In genomic region chr12:26817183-26817591, GRCh38 we compare ENCODE assay signal across 14 cellular contexts. TPM values are rescaled to one million over a fixed set of nuclear protein-coding genes. Genes with fewer than 3 reads are reported as not detected.
A peak's percentile ranks its signal among the peaks of the same experiment; 100 is the strongest.
DNase-seq lines count a peak whose midpoint lies in the region; ATAC-seq, FAIRE-seq and TF ChIP-seq lines count a peak whose summit lies in the region.
"Had no signal": no experiment of that assay in that cellular context is flagged by ENCODE, and none has a peak within 500 bp of the region (broad histone marks: within the 10 kb centered on the region; RNA-seq: fewer than 3 reads in every experiment).

No MANE protein-coding gene starts in this region.

- H3F3A ChIP-seq in PC-9 (ENCODE audit: insufficient read depth, low read depth), result no peaks in the 10 kb centered on the region

- SMC1A ChIA-PET in GM12878 (lab: Charles Lee; ENCODE audit: uncharacterized antibody, unreplicated experiment), result interaction anchor here (0.8 to 1.3 kb wide), 4 partner anchors 9 to 83 kb away, joined by 3 read pairs; no protein-coding TSS in a partner anchor

- RAD21 ChIA-PET in GM12878 (lab: Charles Lee; ENCODE audit: unreplicated experiment), result interaction anchor here (0.8 kb wide), 1 partner anchor 16 kb away, joined by 4 read pairs; the partner anchor contains the start of gene ITPR2

- H4K20me1 ChIP-seq in GM12878 (ENCODE audit: control insufficient read depth, insufficient read depth) (no peaks in the 10 kb centered on the region), PC-9 (ENCODE audit: insufficient read depth) (no peaks in the 10 kb centered on the region)
- H4K20me1 ChIP-seq: BLaER1 had no signal

- H3K27me3 ChIP-seq in GM12878 (replicated peaks in 1 of 2; ENCODE audit: control insufficient read depth in 2 of 2, insufficient read depth in 2 of 2, low read length in 1 of 2) (no peaks in the 10 kb centered on the region), PC-9 (ENCODE audit: insufficient read depth, low read depth) (no peaks in the 10 kb centered on the region)
- H3K27me3 ChIP-seq: BLaER1 had no signal

- H3K36me3 ChIP-seq in GM12878 (ENCODE audit: control insufficient read depth in 2 of 2, insufficient read depth in 2 of 2, low read length in 1 of 2) (peaks cover 0 to 7% of the 10 kb centered on the region in 2 experiments; a peak in 1 of 4 replicates), PC-9 (ENCODE audit: low read depth) (no peaks in the 10 kb centered on the region)
- H3K36me3 ChIP-seq: BLaER1, thoracic aorta had no signal

- TF ChIP-seq RAD21 in GM12878 (IDR thresholded peaks at IDR 0.05; ENCODE audit: insufficient read depth, low read depth, low read length), result no peak

- intact Hi-C loops in GM12878 (cut with micrococcal nuclease; ENCODE audit: unreplicated experiment) (no loop called here), PC-9 (cut with micrococcal nuclease; ENCODE audit: unreplicated experiment) (no loop called here)

- no peak for TF ChIP-seq EP300 in GM12878 (IDR thresholded peaks at IDR 0.05; ENCODE audit: borderline replicate concordance in 1 of 2, control insufficient read depth in 1 of 2, low read depth in 2 of 2, low read length in 2 of 2)

- TF ChIP-seq CTCF in GM12878 (IDR thresholded peaks at IDR 0.05 in 2 of 3, conservative IDR thresholded peaks at IDR 0.05 in 1 of 3; ENCODE audit: control insufficient read depth in 2 of 3, extremely low read depth in 1 of 3, insufficient read depth in 1 of 3, low read depth in 3 of 3, low read length in 3 of 3) (no peak), PC-9 (conservative IDR thresholded peaks at IDR 0.05) (no peak)

- POLR2A ChIA-PET in GM12878 (lab: Charles Lee) (interaction anchor here (0.6 to 1.0 kb wide), 2 partner anchors 15 to 86 kb away, joined by 3 to 4 read pairs; no protein-coding TSS in a partner anchor), PC-9 (lab: Charles Lee; ENCODE audit: unreplicated experiment) (interaction anchor here (0.5 kb wide), 1 partner anchor 176 kb away, joined by 4 read pairs; no protein-coding TSS in a partner anchor)

- H2AFZ ChIP-seq in GM12878 (ENCODE audit: control insufficient read depth, low read depth, low read length) (peak overlapping the region; percentile 37; the same call in 1 of the 2 replicates), PC-9 (no peak overlapping the region)

- BruUV-seq in GM12878 (replicated peaks; lab: Mats Ljungman, UMichigan) (no TSS peak), PC-9 (replicated peaks; lab: Mats Ljungman, UMichigan) (no TSS peak)

- peaks cover 20% of the 10 kb centered on the region; the same call in 1 of the 2 replicates for H3K4me1 ChIP-seq in GM12878 (ENCODE audit: control insufficient read depth, insufficient read depth, low read length)
- H3K4me1 ChIP-seq in PC-9 (replicated peaks; ENCODE audit: insufficient read depth), result peaks cover 4% of the 10 kb centered on the region; the same call in 1 of the 2 replicates
- H3K4me1 ChIP-seq: BLaER1 had no signal

- peaks cover 45% of the 10 kb centered on the region for H3K79me2 ChIP-seq in GM12878 (ENCODE audit: control insufficient read depth, insufficient read depth, low read length)
- H3K79me2 ChIP-seq in PC-9 (ENCODE audit: low read depth), result no peaks in the 10 kb centered on the region

- peak; percentile 80 for DNase-seq in DMS53 treated with DMSO at 0.1 percent for 48 hours (lab: John Stamatoyannopoulos, UW; ENCODE audit: unreplicated experiment)
- no peak for DNase-seq in GM12878 (ENCODE audit: low read depth, low spot score)
- DNase-seq in stimulated activated CD4-positive, alpha-beta T cell treated with anti-CD3 and anti-CD28 coated beads, Interleukin-4, amount 100 ng/mL, for 1 hour, result no peak
- DNase-seq in PC-9, result no peak
- no peak for DNase-seq in GDM1 (lab: John Stamatoyannopoulos, UW)
- DNase-seq in GM12892 (ENCODE audit: insufficient read length), result no peak
- DNase-seq: activated T-cell treated with anti-CD3 and anti-CD28 coated beads, Interleukin-2, amount 50 U/mL, for 4 hours; HCEC 1CT had no signal

- peak overlapping the region; percentile 59 for H3K4me2 ChIP-seq in GM12878 (ENCODE audit: control insufficient read depth, insufficient read depth)
- no peak overlapping the region for H3K4me2 ChIP-seq in PC-9
- H3K4me2 ChIP-seq: BLaER1 had no signal

- in situ Hi-C loops in GM12878 (cut with MboI), result no loop called here

- WGBS in GM12878 (ENCODE audit: insufficient coverage, insufficient replicate concordance, low lambda C conversion rate, missing lambda C conversion rate), result 61% methylated on average over 4 of the region's 4 CpGs

- H3K9me3 ChIP-seq in GM12878 (replicated peaks; ENCODE audit: control insufficient read depth, insufficient read depth, low read length), result no peaks in the 10 kb centered on the region; the same call in 2 of the 3 replicates
- no peaks in the 10 kb centered on the region for H3K9me3 ChIP-seq in PC-9 (ENCODE audit: insufficient read depth, low read depth)
- H3K9me3 ChIP-seq: thoracic aorta had no signal

- FAIRE-seq in GM12878 (lab: Jason Lieb, UNC) (peak; percentile 78), GM12892 (lab: Jason Lieb, UNC) (no peak)
- FAIRE-seq: islet of Langerhans had no signal

- CTCF ChIA-PET in GM12878 (lab: Yijun Ruan, JAX), result interaction anchor here (0.6 to 1.8 kb wide), 3 partner anchors 11 to 489 kb away, joined by 3 to 4 read pairs (median 3); no protein-coding TSS in a partner anchor
- CTCF ChIA-PET in PC-9 (lab: Charles Lee), result interaction anchor here (0.6 kb wide), 1 partner anchor 328 kb away, joined by 3 read pairs; no protein-coding TSS in a partner anchor

- peak; percentile 65 for ATAC-seq in GM19372 (IDR thresholded peaks at IDR 0.05; ENCODE audit: low read depth, unreplicated experiment)
- ATAC-seq in HG02981 (IDR thresholded peaks at IDR 0.05; ENCODE audit: unreplicated experiment), result peak; percentile 77
- peak; percentile 84 for ATAC-seq in GM12878

- no peaks in the 10 kb centered on the region for H3K9me2 ChIP-seq in PC-9 (ENCODE audit: insufficient read depth)

- no peak overlapping the region for H3K4me3 ChIP-seq in GM12878
- no peak overlapping the region for H3K4me3 ChIP-seq in PC-9
- H3K4me3 ChIP-seq: BLaER1, thoracic aorta had no signal

- H3K27ac ChIP-seq in GM12878 (ENCODE audit: control insufficient read depth, insufficient read depth), result peak overlapping the region; percentile 57
- no peak overlapping the region for H3K27ac ChIP-seq in PC-9
- H3K27ac ChIP-seq: BLaER1, epithelial cell of prostate, thoracic aorta had no signal

- TF ChIP-seq POLR2A in GM12878 (IDR thresholded peaks at IDR 0.05; ENCODE audit: low read depth, low read length) (no peak), GM12892 (IDR thresholded peaks at IDR 0.05; ENCODE audit: low read depth, low read length) (no peak)

- H3K9ac ChIP-seq in GM12878 (ENCODE audit: control insufficient read depth, insufficient read depth, low read length), result 0 out of 2 replicates have a peak overlapping the region, but pooled peaks have one; percentile 1
- H3K9ac ChIP-seq: BLaER1 had no signal

TF ChIP-seq in GM12878, 131 proteins besides CTCF, POLR2A, EP300 and RAD21 (continues in another document):
- TF ChIP-seq ESRRA (IDR thresholded peaks at IDR 0.05; ENCODE audit: low read length) (no peak), MLLT1 (IDR thresholded peaks at IDR 0.05) (peak; percentile 84), CREM (IDR thresholded peaks at IDR 0.05; ENCODE audit: low read depth) (peak; percentile 24; the same call in 1 of the 2 replicates)

RNA-seq across cellular contexts. Expression of gene ITPR2, which starts 15.8 kb away (rescaled TPM):
- total RNA-seq in GM12878 (2013; cell fraction: nucleolus; rRNA removed), result 388 and 403 TPM in 2 replicates
- total RNA-seq in GM12878 (2014; rRNA removed), result 61.6 and 62.7 TPM in 2 replicates
- total RNA-seq in GM12878 (2014; rRNA removed; fragmentation: Illumina TruSeq; extraction: Trizol), result 67.0 and 73.4 TPM in 2 replicates
- 72.6 and 76.2 TPM in 2 replicates for total RNA-seq in GM12878 (2021)
- polyA plus RNA-seq in GM12878 (2011; ENCODE audit: low read depth), result 18.8 TPM
- polyA plus RNA-seq in GM12878 (2011; rRNA removed), result 63.8 and 94.8 TPM in 2 replicates
- polyA plus RNA-seq in GM12878 (2011; cell fraction: cytosol; rRNA removed), result 28.7 and 34.5 TPM in 2 replicates
- 76.6 and 81.8 TPM in 2 replicates for polyA plus RNA-seq in GM12878 (2011; cell fraction: nucleus; rRNA removed)
- 22.6 and 25.3 TPM in 2 replicates for polyA plus RNA-seq in GM12878 (2012)
- polyA plus RNA-seq in GM12878 (2014; fragmentation: Illumina TruSeq; extraction: Trizol), result 38.8 and 46.4 TPM in 2 replicates
- 10 to 100 TPM in 1 of 2 experiments, 1 to 10 TPM in 1; 7.5 to 10.9 TPM for polyA plus RNA-seq in GM12878 (2014; fragmentation: Nextera tagmentation; extraction: Ambion mirVana)
- polyA plus RNA-seq in GM12878 (2014; rRNA removed), result 22.9 and 24.5 TPM in 2 replicates
- 10 to 100 TPM; 44.0 to 50.2 TPM for polyA plus RNA-seq in GM12878 (2016; fragmentation: Nextera tagmentation; extraction: Ambion mirVana)
- 414 and 473 TPM in 2 replicates for polyA minus RNA-seq in GM12878 (2011; rRNA and poly(A)+ RNA removed)
- polyA minus RNA-seq in GM12878 (2011; cell fraction: cytosol; rRNA and poly(A)+ RNA removed), result 61.3 and 85.0 TPM in 2 replicates
- 370 and 490 TPM in 2 replicates for polyA minus RNA-seq in GM12878 (2011; cell fraction: nucleus; rRNA and poly(A)+ RNA removed)
- total RNA-seq in PC-9 (2021), result 16.2 and 26.0 TPM in 2 replicates
- polyA plus RNA-seq in GM12892 (2012; ENCODE audit: missing spikeins), result 19.1 TPM
